Comparison of ENCODE assay signal across 8 cellular contexts in the genomic region with DNA sequence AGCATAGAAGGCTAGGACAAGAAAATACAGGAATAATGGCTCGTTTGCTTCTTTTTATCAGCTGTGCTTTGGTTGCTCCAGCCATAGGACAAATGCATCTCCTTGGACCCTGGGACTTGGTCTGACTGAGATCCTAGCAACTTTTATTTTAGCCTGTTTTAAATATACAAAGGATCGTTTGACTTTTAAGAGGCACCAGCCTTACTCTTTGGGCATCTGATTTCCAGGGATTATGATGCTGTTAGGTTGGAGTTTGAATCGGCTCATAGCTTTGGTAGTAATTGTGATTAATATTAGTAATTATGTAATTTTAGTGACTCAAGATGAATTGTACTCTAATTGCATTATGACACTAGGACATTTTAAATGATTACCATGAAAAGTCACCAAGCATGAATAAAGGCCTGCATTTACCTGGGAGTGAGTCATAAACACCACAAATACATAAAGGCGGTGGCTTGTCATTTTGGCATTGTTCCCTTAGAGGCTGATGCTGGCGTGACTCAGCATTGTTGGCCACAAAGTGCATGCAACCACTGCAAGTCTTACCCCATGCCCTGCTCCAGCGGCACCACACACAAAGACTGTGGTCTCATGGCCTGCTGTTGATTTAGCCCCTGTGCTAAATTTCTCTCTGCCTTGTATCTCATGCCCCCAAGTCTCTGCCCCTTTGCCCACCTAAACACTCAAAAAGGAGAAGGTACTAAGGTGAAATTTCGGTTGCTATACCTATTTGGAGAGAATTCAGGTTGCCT. TPM values are rescaled to one million over a fixed set of nuclear protein-coding genes. Genes with fewer than 3 reads are reported as not detected.
A peak's percentile ranks its signal among the peaks of the same experiment; 100 is the strongest.
DNase-seq lines count a peak whose midpoint lies in the region; ATAC-seq and TF ChIP-seq lines count a peak whose summit lies in the region.

No MANE protein-coding gene starts in this region.

- TF ChIP-seq CTCF in foreskin keratinocyte (conservative IDR thresholded peaks at IDR 0.05) (no peak), spleen (IDR thresholded peaks at IDR 0.05 in 8 of 11, conservative IDR thresholded peaks at IDR 0.05 in 3 of 11) (no peak)

- H3K9me3 ChIP-seq in spleen: no peaks in the 10 kb centered on the region

- H3K27me3 ChIP-seq in foreskin keratinocyte (no peaks in the 10 kb centered on the region), spleen (replicated peaks in 1 of 7) (no peaks in the 10 kb centered on the region)

- no peaks in the 10 kb centered on the region for H3K36me3 ChIP-seq in spleen

- H3K27ac ChIP-seq in foreskin keratinocyte (peak overlapping the region; percentile 28), spleen (peak overlapping the region in 4 of 8 donors; percentile 6 to 60 (median 58))

- no peak overlapping the region for H3K4me3 ChIP-seq in spleen

- intact Hi-C loops in spleen (cut with DNase I; ENCODE audit: low total_unique reads): no loop called here

- DNase-seq in Ammon's horn (ENCODE audit: low spot score): peak; percentile 26
- peak; percentile 89 for DNase-seq in NOMO-1 treated with DMSO at 0.1 percent for 48 hours (lab: John Stamatoyannopoulos, UW; ENCODE audit: unreplicated experiment)
- peak; percentile 65 for DNase-seq in activated T-cell treated with anti-CD3 and anti-CD28 coated beads for 48 hours (ENCODE audit: low read depth)
- DNase-seq in foreskin keratinocyte: peak; percentile 93 to 96
- peak; percentile 86 for DNase-seq in spleen
- no peak for DNase-seq in NCI-H2171 treated with DMSO at 0.1 percent for 48 hours (lab: John Stamatoyannopoulos, UW)

- H3K4me1 ChIP-seq in foreskin keratinocyte (peaks cover 19% of the 10 kb centered on the region), spleen (peaks cover 0 to 23% (median 2%) of the 10 kb centered on the region in 6 donors)

- peak; percentile 80 for ATAC-seq in GM19328 (IDR thresholded peaks at IDR 0.05; ENCODE audit: unreplicated experiment)
- peak; percentile 97 for ATAC-seq in HG03354 (IDR thresholded peaks at IDR 0.05; ENCODE audit: poor library complexity, severe bottlenecking, unreplicated experiment)
- peak; percentile 95 for ATAC-seq in foreskin keratinocyte

- TF ChIP-seq POLR2A in spleen (IDR thresholded peaks at IDR 0.05): no peak

- WGBS in spleen, 5 donors: 46 to 64% (median 53%) methylated on average over 7 of the region's 7 CpGs

RNA-seq across cellular contexts. Expression of gene GPAT3, which starts 12.4 kb away (rescaled TPM):
- 0.85 and 1.3 TPM in 2 replicates for total RNA-seq in foreskin keratinocyte
- 0.29 and 0.79 TPM in 2 replicates for polyA plus RNA-seq in foreskin keratinocyte
- 10 to 100 TPM in 3 of 7 donors, 1 to 10 TPM in 4; 7.5 to 29.1 (median 9.8) TPM for total RNA-seq in spleen
- polyA plus RNA-seq in spleen: 1 to 10 TPM in 2 of 3 donors, under 1 TPM in 1; 0.70 to 1.4 (median 1.1) TPM
